Comparison of ENCODE assay signal across 1 cellular context in genomic region chr3:30600572-30600971, GRCh38.
TF ChIP-seq lines count a peak whose summit lies in the region.

No MANE protein-coding gene starts in this region.

TF ChIP-seq in GM23338, 12 proteins besides CTCF, POLR2A, EP300 and RAD21 (continued from another document):
- TF ChIP-seq REST (IDR thresholded peaks at IDR 0.05; ENCODE audit: unreplicated experiment), result no peak
- TF ChIP-seq CREB1 (CRISPR knock-in tag; IDR thresholded peaks at IDR 0.05; ENCODE audit: low read depth), result no peak
- no peak for TF ChIP-seq ZNF331 (CRISPR knock-in tag; IDR thresholded peaks at IDR 0.05; ENCODE audit: low read depth)
- TF ChIP-seq ETS1 (IDR thresholded peaks at IDR 0.05), result no peak
- TF ChIP-seq JUNB (IDR thresholded peaks at IDR 0.05; ENCODE audit: unreplicated experiment), result no peak
- TF ChIP-seq EZH2 (IDR thresholded peaks at IDR 0.05; ENCODE audit: low read depth, unreplicated experiment), result no peak
- TF ChIP-seq ZNF114 (CRISPR knock-in tag; IDR thresholded peaks at IDR 0.05), result no peak
- TF ChIP-seq EZH2phosphoT487 (IDR thresholded peaks at IDR 0.05; ENCODE audit: unreplicated experiment), result no peak
- TF ChIP-seq NANOG (IDR thresholded peaks at IDR 0.05; ENCODE audit: borderline replicate concordance), result no peak
